8 cellular contexts compared by ENCODE assay signal in the genomic region with DNA sequence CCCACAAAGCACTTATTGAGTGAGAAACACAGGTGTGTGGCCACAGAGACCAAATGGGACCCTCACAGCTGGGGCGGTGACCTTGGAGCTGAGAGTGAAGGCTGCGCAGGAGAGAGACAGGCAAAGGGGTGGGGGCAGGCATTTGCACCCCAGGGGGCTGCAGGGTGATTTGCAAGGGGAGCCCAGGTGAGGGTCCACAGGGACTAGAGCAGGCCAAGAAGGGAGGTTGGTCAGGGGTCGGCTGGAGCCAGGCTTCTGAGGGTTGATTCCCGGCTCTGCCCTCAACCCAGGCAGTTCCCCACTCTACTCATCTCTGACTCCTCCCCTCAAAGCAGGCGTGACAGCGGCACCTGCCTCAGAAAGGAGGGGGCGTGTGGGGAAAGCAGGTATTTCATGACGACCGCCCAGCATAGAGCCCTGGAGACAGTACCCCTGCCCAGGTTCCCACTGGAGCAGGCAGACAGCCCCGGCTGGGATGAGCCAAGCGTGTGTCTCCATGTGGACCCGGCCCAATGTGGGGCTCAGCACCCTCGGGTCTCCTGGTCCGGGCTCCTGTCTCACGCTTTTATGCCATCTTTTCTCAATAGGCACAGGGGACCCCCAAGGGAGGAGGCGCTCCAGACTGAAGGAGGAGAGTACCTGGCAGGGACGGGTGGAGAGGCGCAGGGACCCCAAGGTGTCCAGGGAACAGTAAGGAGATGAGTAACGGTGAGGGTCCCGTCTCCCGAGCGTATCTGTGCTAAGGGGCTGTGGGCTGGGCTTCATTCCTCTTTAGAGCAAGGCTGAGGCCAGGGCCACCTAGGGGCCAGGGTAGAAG. TPM values are rescaled to one million over a fixed set of nuclear protein-coding genes. Genes with fewer than 3 reads are reported as not detected.
A peak's percentile ranks its signal among the peaks of the same experiment; 100 is the strongest.
DNase-seq lines count a peak whose midpoint lies in the region; ATAC-seq, FAIRE-seq and TF ChIP-seq lines count a peak whose summit lies in the region.
"Had no signal": no experiment of that assay in that cellular context is flagged by ENCODE, and none has a peak within 500 bp of the region (broad histone marks: within the 10 kb centered on the region; RNA-seq: fewer than 3 reads in every experiment).

No MANE protein-coding gene starts in this region.

- peaks cover 12% of the 10 kb centered on the region for H3K36me3 ChIP-seq in DOHH2 (ENCODE audit: control insufficient read depth, low read length)
- no peaks in the 10 kb centered on the region for H3K36me3 ChIP-seq in endothelial cell of umbilical vein (ENCODE audit: control insufficient read depth in 2 of 2, extremely low read depth in 1 of 2, insufficient read depth in 2 of 2, low read length in 2 of 2)

- peak; percentile 39 for DNase-seq in NCI-H69 (lab: John Stamatoyannopoulos, UW)
- DNase-seq in endothelial cell of umbilical vein (ENCODE audit: low read depth, low spot score) = no peak
- no peak for DNase-seq in globus pallidus (ENCODE audit: low spot score)
- no peak for DNase-seq in H4 (ENCODE audit: low spot score)

- no peak overlapping the region for H3K9ac ChIP-seq in endothelial cell of umbilical vein (replicated peaks; ENCODE audit: extremely low read depth, insufficient read depth, low read length)

- H3K9me3 ChIP-seq in DOHH2 (ENCODE audit: control insufficient read depth, insufficient read depth, low read length) (no peaks in the 10 kb centered on the region), endothelial cell of umbilical vein (replicated peaks; ENCODE audit: control insufficient read depth, insufficient read depth, low read length) (no peaks in the 10 kb centered on the region)

- intact Hi-C loops in endothelial cell of umbilical vein (cut with micrococcal nuclease) = loop anchor here (10.0 kb wide), 1 partner anchor 488 kb away; the partner anchor contains the start of gene ADRM1

- no peaks in the 10 kb centered on the region for H3K9me1 ChIP-seq in endothelial cell of umbilical vein (replicated peaks; ENCODE audit: control insufficient read depth, extremely low read depth, insufficient read depth, low read length)

- peaks cover 14% of the 10 kb centered on the region for H3K79me2 ChIP-seq in DOHH2 (ENCODE audit: control insufficient read depth, low read length)
- H3K79me2 ChIP-seq in endothelial cell of umbilical vein (ENCODE audit: control insufficient read depth, insufficient read depth, low read length) = peaks cover 13% of the 10 kb centered on the region

- no peak for ATAC-seq in GM21367 (IDR thresholded peaks at IDR 0.05; ENCODE audit: unreplicated experiment)

- H3F3A ChIP-seq in DOHH2 (ENCODE audit: control insufficient read depth, insufficient read depth) = peaks cover 12% of the 10 kb centered on the region

- TF ChIP-seq CTCF in DOHH2 (IDR thresholded peaks at IDR 0.05; ENCODE audit: low read depth, low read length, poor library complexity, severe bottlenecking) = no peak
- TF ChIP-seq CTCF in endothelial cell of umbilical vein (IDR thresholded peaks at IDR 0.05; ENCODE audit: extremely low read depth in 1 of 2, insufficient read depth in 1 of 2, low read depth in 1 of 2, low read length in 2 of 2) = no peak

- H3K4me3 ChIP-seq in DOHH2 (ENCODE audit: low read length) (peak overlapping the region; percentile 70), endothelial cell of umbilical vein (replicated peaks in 1 of 3; ENCODE audit: insufficient read depth in 1 of 3, low read depth in 1 of 3, low read length in 3 of 3) (no peak overlapping the region), skin epidermis (no peak overlapping the region)

- no peaks in the 10 kb centered on the region for H3K9me2 ChIP-seq in DOHH2 (replicated peaks; ENCODE audit: control insufficient read depth, low read length)

- dilution Hi-C loops in endothelial cell of umbilical vein (cut with MboI; ENCODE audit: extremely low pct_ligation_motif_present, low sequenced_read_pairs) = no loop called here

- POLR2A ChIA-PET in endothelial cell of umbilical vein (lab: Charles Lee) = no interaction called here

- no peak overlapping the region for H2AFZ ChIP-seq in endothelial cell of umbilical vein (ENCODE audit: low read depth, low read length)

- H3K27ac ChIP-seq in DOHH2 (ENCODE audit: low read depth, low read length) = no peak overlapping the region
- peak overlapping the region; percentile 61 for H3K27ac ChIP-seq in endothelial cell of umbilical vein (ENCODE audit: insufficient read depth, low read depth, low read length)
- H3K27ac ChIP-seq in skin epidermis = peak overlapping the region in 18 of 21 experiments; percentile 63 to 95 (median 82)

- BruUV-seq in endothelial cell of umbilical vein (replicated peaks; lab: Mats Ljungman, UMichigan) = no TSS peak

- no peak for TF ChIP-seq POLR2A in endothelial cell of umbilical vein (IDR thresholded peaks at IDR 0.05; ENCODE audit: low read depth, low read length)

- H3K4me2 ChIP-seq in DOHH2 (ENCODE audit: low read length) = peak overlapping the region; percentile 84
- no peak overlapping the region for H3K4me2 ChIP-seq in endothelial cell of umbilical vein (ENCODE audit: insufficient read depth, low read length)

- peak; percentile 42 for FAIRE-seq in endothelial cell of umbilical vein (lab: Jason Lieb, UNC)

- H4K20me1 ChIP-seq in DOHH2 (ENCODE audit: control insufficient read depth, insufficient read depth, low read depth, low read length) (no peaks in the 10 kb centered on the region), endothelial cell of umbilical vein (replicated peaks; ENCODE audit: control insufficient read depth, extremely low read depth, insufficient read depth, low read length) (no peaks in the 10 kb centered on the region)

- CTCF ChIA-PET in endothelial cell of umbilical vein (lab: Charles Lee) = interaction anchor here (1.2 to 6.4 kb wide), 18 partner anchors 15 to 412 kb away, joined by 3 to 120 read pairs (median 13); partner anchors contain the start of gene NTSR1

- peaks cover 43% of the 10 kb centered on the region for H3K4me1 ChIP-seq in DOHH2 (ENCODE audit: control insufficient read depth, low read length)
- H3K4me1 ChIP-seq in endothelial cell of umbilical vein (ENCODE audit: control insufficient read depth, extremely low read depth, insufficient read depth, low read length) = peaks cover 22% of the 10 kb centered on the region

- H3K27me3 ChIP-seq in DOHH2 (ENCODE audit: control insufficient read depth, low read length) (peaks cover 9% of the 10 kb centered on the region), endothelial cell of umbilical vein (ENCODE audit: control insufficient read depth in 2 of 2, insufficient read depth in 2 of 2, low read length in 2 of 2) (no peaks in the 10 kb centered on the region)

TF ChIP-seq in endothelial cell of umbilical vein, 7 proteins besides CTCF, POLR2A, EP300 and RAD21:
- TF ChIP-seq MYC (IDR thresholded peaks at IDR 0.05; ENCODE audit: low read depth, low read length) (no peak), MAX (IDR thresholded peaks at IDR 0.05; ENCODE audit: insufficient read depth, insufficient read length) (no peak), POLR2AphosphoS5 (IDR thresholded peaks at IDR 0.05; ENCODE audit: insufficient read depth, low read depth, low read length) (no peak), JUN (IDR thresholded peaks at IDR 0.05; ENCODE audit: borderline replicate concordance, insufficient read depth, insufficient read length, low read depth) (no peak), GATA2 (IDR thresholded peaks at IDR 0.05; ENCODE audit: insufficient read depth, insufficient read length, low read depth, low read length) (no peak), FOS (IDR thresholded peaks at IDR 0.05; ENCODE audit: borderline replicate concordance, insufficient read depth, low read length) (no peak), EZH2 (IDR thresholded peaks at IDR 0.05; ENCODE audit: borderline replicate concordance, low read depth, low read length, severe bottlenecking) (no peak)

RNA-seq across cellular contexts. Expression of gene MRGBP, which starts 3.1 kb away (rescaled TPM):
- total RNA-seq in endothelial cell of umbilical vein = 17.0 and 17.7 TPM in 2 replicates
- polyA plus RNA-seq in endothelial cell of umbilical vein = 17.1 and 18.5 TPM in 2 replicates
- polyA plus RNA-seq in endothelial cell of umbilical vein (2011; cell fraction: cytosol; rRNA removed) = 17.5 and 18.1 TPM in 2 replicates
- 13.0 and 14.4 TPM in 2 replicates for polyA plus RNA-seq in endothelial cell of umbilical vein (2011; cell fraction: nucleus; rRNA removed)
- 16.1 and 16.2 TPM in 2 replicates for polyA plus RNA-seq in endothelial cell of umbilical vein (2012)
- polyA minus RNA-seq in endothelial cell of umbilical vein = 10.6 and 15.1 TPM in 2 replicates
- 11.3 TPM for polyA minus RNA-seq in endothelial cell of umbilical vein (2011; cell fraction: cytosol; rRNA and poly(A)+ RNA removed)
- polyA minus RNA-seq in endothelial cell of umbilical vein (2011; cell fraction: nucleus; rRNA and poly(A)+ RNA removed) = 4.5 and 5.0 TPM in 2 replicates
- total RNA-seq in H4 (2014; rRNA removed; shearing (Covaris generic)) = 33.9 and 34.2 TPM in 2 replicates

RNA-seq across cellular contexts. Expression of gene OGFR, which starts 11.5 kb away (rescaled TPM):
- 35.1 and 44.0 TPM in 2 replicates for total RNA-seq in endothelial cell of umbilical vein
- 30.4 and 30.8 TPM in 2 replicates for polyA plus RNA-seq in endothelial cell of umbilical vein
- polyA plus RNA-seq in endothelial cell of umbilical vein (2011; cell fraction: cytosol; rRNA removed) = 30.0 and 36.7 TPM in 2 replicates
- polyA plus RNA-seq in endothelial cell of umbilical vein (2011; cell fraction: nucleus; rRNA removed) = 38.4 and 43.1 TPM in 2 replicates
- 24.5 and 27.1 TPM in 2 replicates for polyA plus RNA-seq in endothelial cell of umbilical vein (2012)
- polyA minus RNA-seq in endothelial cell of umbilical vein = 18.0 and 22.8 TPM in 2 replicates
- polyA minus RNA-seq in endothelial cell of umbilical vein (2011; cell fraction: cytosol; rRNA and poly(A)+ RNA removed) = 31.2 TPM
- polyA minus RNA-seq in endothelial cell of umbilical vein (2011; cell fraction: nucleus; rRNA and poly(A)+ RNA removed) = 5.7 and 10.0 TPM in 2 replicates
- 30.9 and 43.8 TPM in 2 replicates for total RNA-seq in H4 (2014; rRNA removed; shearing (Covaris generic))

RNA-seq across cellular contexts. Expression of gene COL9A3, which starts 23.7 kb away (rescaled TPM):
- total RNA-seq in endothelial cell of umbilical vein = 0.60 and 0.76 TPM in 2 replicates
- 0.19 and 0.46 TPM in 2 replicates for polyA plus RNA-seq in endothelial cell of umbilical vein
- 0.23 and 0.32 TPM in 2 replicates for polyA plus RNA-seq in endothelial cell of umbilical vein (2011; cell fraction: cytosol; rRNA removed)
- polyA plus RNA-seq in endothelial cell of umbilical vein (2011; cell fraction: nucleus; rRNA removed) = 1.8 TPM in 2 replicates
- 0.41 and 1.8 TPM in 2 replicates for polyA plus RNA-seq in endothelial cell of umbilical vein (2012)
- polyA minus RNA-seq in endothelial cell of umbilical vein = 0.08 TPM in 1 of 2 replicates, not detected in the other
- polyA minus RNA-seq in endothelial cell of umbilical vein (2011; cell fraction: cytosol; rRNA and poly(A)+ RNA removed) = 8.6 TPM
- polyA minus RNA-seq in endothelial cell of umbilical vein (2011; cell fraction: nucleus; rRNA and poly(A)+ RNA removed) = not detected in 2 replicates
- total RNA-seq in H4 (2014; rRNA removed; shearing (Covaris generic)) = not detected in 2 replicates
- total RNA-seq: myocyte had no signal
